10 cellular contexts compared by ENCODE assay signal in genomic region chr9:15249042-15249818, GRCh38. TPM values are rescaled to one million over a fixed set of nuclear protein-coding genes. Genes with fewer than 3 reads are reported as not detected.
DNase-seq lines count a peak whose midpoint lies in the region; ATAC-seq, FAIRE-seq and TF ChIP-seq lines count a peak whose summit lies in the region.
"Had no signal": no experiment of that assay in that cellular context is flagged by ENCODE, and none has a peak within 500 bp of the region (broad histone marks: within the 10 kb centered on the region; RNA-seq: fewer than 3 reads in every experiment).

No MANE protein-coding gene starts in this region.

- no peaks in the 10 kb centered on the region for H3K9me3 Mint-ChIP-seq in MCF 10A (ENCODE audit: unreplicated experiment)

- CTCF ChIA-PET in MCF 10A (lab: Yijun Ruan, JAX) = interaction anchor here (0.5 to 0.6 kb wide), 2 partner anchors 302 to 1228 kb away, joined by 3 to 4 read pairs; no protein-coding TSS in a partner anchor

- H3K36me3 Mint-ChIP-seq in MCF 10A (ENCODE audit: insufficient read depth, unreplicated experiment) = peaks cover 14% of the 10 kb centered on the region

- no peak for TF ChIP-seq RAD21 in liver (IDR thresholded peaks at IDR 0.05)

- WGBS in liver = 80% methylated on average over 7 of the region's 7 CpGs

- POLR2A ChIA-PET in MCF 10A (lab: Yijun Ruan, JAX) = interaction anchor here (1.4 kb wide), 1 partner anchor 57 kb away, joined by 3 read pairs; no protein-coding TSS in a partner anchor

- peak overlapping the region; percentile 72 for H3K27ac ChIP-seq in ACC112 (ENCODE audit: low read depth, low read length)
- no peak overlapping the region for H3K27ac ChIP-seq in liver (ENCODE audit: low read depth in 1 of 2, low read length in 2 of 2)
- H3K27ac ChIP-seq in lower lobe of right lung = no peak overlapping the region
- H3K27ac ChIP-seq: upper lobe of right lung had no signal

- H3K4me3 Mint-ChIP-seq in MCF 10A (ENCODE audit: unreplicated experiment) = no peak overlapping the region
- H3K4me3 Mint-ChIP-seq: B cell had no signal

- H3K27me3 ChIP-seq in ACC112 (ENCODE audit: insufficient read depth, low read length) (no peaks in the 10 kb centered on the region), liver (ENCODE audit: control insufficient read depth in 4 of 4, insufficient read depth in 4 of 4, low read length in 3 of 4) (no peaks in the 10 kb centered on the region), lower lobe of right lung (ENCODE audit: low read depth) (no peaks in the 10 kb centered on the region)
- H3K27me3 ChIP-seq: upper lobe of right lung had no signal

- no TSS peak for BruUV-seq in MCF 10A (replicated peaks; lab: Mats Ljungman, UMichigan)

- ATAC-seq in lower lobe of right lung = no peak
- ATAC-seq in HG03135 (IDR thresholded peaks at IDR 0.05; ENCODE audit: unreplicated experiment) = no peak
- ATAC-seq: upper lobe of right lung had no signal

- H3K79me2 ChIP-seq in ACC112 (ENCODE audit: control insufficient read depth, insufficient read depth, low read length, unreplicated experiment) = no peaks in the 10 kb centered on the region

- no peak for FAIRE-seq in GM19239 (lab: Jason Lieb, UNC)

- no peaks in the 10 kb centered on the region for H3K27me3 Mint-ChIP-seq in MCF 10A (ENCODE audit: insufficient read depth, unreplicated experiment)
- H3K27me3 Mint-ChIP-seq: B cell had no signal

- H3K4me1 ChIP-seq in ACC112 (ENCODE audit: control insufficient read depth, insufficient read depth, low read length, unreplicated experiment) (peaks cover 55% of the 10 kb centered on the region), liver (ENCODE audit: control insufficient read depth in 4 of 4, insufficient read depth in 4 of 4, low read length in 3 of 4) (no peaks in the 10 kb centered on the region), lower lobe of right lung (peaks cover 19% of the 10 kb centered on the region)
- H3K4me1 ChIP-seq: upper lobe of right lung had no signal

- DNase-seq in HT1080 (ENCODE audit: low read depth) (peak; percentile 58), choroid plexus epithelial cell (ENCODE audit: low read depth) (peak; percentile 38), MCF 10A (ENCODE audit: unreplicated experiment) (no peak), lower lobe of right lung (no peak), GM19239 (ENCODE audit: insufficient read length, low spot score) (no peak)
- DNase-seq: upper lobe of right lung had no signal

- peak overlapping the region; percentile 64 for H2AFZ ChIP-seq in ACC112 (ENCODE audit: low read length, unreplicated experiment)

- H3K36me3 ChIP-seq in ACC112 (ENCODE audit: insufficient read depth, low read length) (no peaks in the 10 kb centered on the region), liver (ENCODE audit: control insufficient read depth in 4 of 4, insufficient read depth in 3 of 4, low read depth in 1 of 4, low read length in 3 of 4) (no peaks in the 10 kb centered on the region), lower lobe of right lung (no peaks in the 10 kb centered on the region)
- H3K36me3 ChIP-seq: upper lobe of right lung had no signal

- H3K4me1 Mint-ChIP-seq in MCF 10A (ENCODE audit: insufficient read depth, unreplicated experiment) = peaks cover 11% of the 10 kb centered on the region
- H3K4me1 Mint-ChIP-seq: B cell had no signal

- no peak for TF ChIP-seq CTCF in choroid plexus epithelial cell (conservative IDR thresholded peaks at IDR 0.05; ENCODE audit: low read depth, low read length)
- no peak for TF ChIP-seq CTCF in liver (IDR thresholded peaks at IDR 0.05; ENCODE audit: low read depth, low read length, missing input control)
- TF ChIP-seq CTCF in MCF 10A (IDR thresholded peaks at IDR 0.05; ENCODE audit: unreplicated experiment) = no peak
- TF ChIP-seq CTCF in lower lobe of right lung (IDR thresholded peaks at IDR 0.05) = no peak

- no peak overlapping the region for H3K27ac Mint-ChIP-seq in MCF 10A (ENCODE audit: low read depth, unreplicated experiment)
- H3K27ac Mint-ChIP-seq: B cell had no signal

- intact Hi-C loops in MCF 10A (cut with micrococcal nuclease) = no loop called here
- intact Hi-C loops in lower lobe of right lung (cut with DNase I) = no loop called here

- H3K9me3 ChIP-seq in liver (ENCODE audit: control insufficient read depth in 4 of 4, low read length in 3 of 4) = no peaks in the 10 kb centered on the region
- H3K9me3 ChIP-seq in lower lobe of right lung = no peaks in the 10 kb centered on the region
- H3K9me3 ChIP-seq: upper lobe of right lung had no signal

- H3K4me3 ChIP-seq in ACC112 (ENCODE audit: low read depth, low read length) (no peak overlapping the region), choroid plexus epithelial cell (ENCODE audit: low read depth, low read length) (no peak overlapping the region), liver (ENCODE audit: low read depth in 1 of 3, low read length in 3 of 3) (no peak overlapping the region), lower lobe of right lung (no peak overlapping the region)
- H3K4me3 ChIP-seq: upper lobe of right lung had no signal

- no peak overlapping the region for H3K9ac ChIP-seq in liver (ENCODE audit: low read depth in 1 of 2, low read length in 2 of 2)

TF ChIP-seq in liver, 16 proteins besides CTCF, POLR2A, EP300 and RAD21:
- TF ChIP-seq YY1 (IDR thresholded peaks at IDR 0.05) = no peak
- TF ChIP-seq NR2F2 (IDR thresholded peaks at IDR 0.05) = peak; percentile 71
TF ChIP-seq in liver: peak in this region for 1.

RNA-seq across cellular contexts. Expression of gene TTC39B, which starts 57.8 kb away (rescaled TPM):
- total RNA-seq in HT1080 (2014; rRNA removed; shearing (Covaris generic)) = 1.6 and 3.3 TPM in 2 replicates
- 2.0 and 2.6 TPM in 2 replicates for polyA plus RNA-seq in HT1080 (2015; cell fraction: cytosol; rRNA removed)
- 3.7 and 4.3 TPM in 2 replicates for polyA plus RNA-seq in HT1080 (2015; cell fraction: nucleus; rRNA removed)
- total RNA-seq in liver = 10 to 100 TPM in 1 of 2 donors, 1 to 10 TPM in 1; 2.4 to 11.7 TPM
- polyA plus RNA-seq in liver = 1 to 10 TPM; 1.8 to 3.1 TPM
- 22.8 and 23.3 TPM in 2 replicates for total RNA-seq in MCF 10A (2022)
- 49.2 TPM for total RNA-seq in lower lobe of right lung

Comparison
In these comparisons a context has a peak if more than half of its experiments do, and no peak if none do; other contexts are left out.
1. DNase-seq: peak in HT1080 (single experiment) and choroid plexus epithelial cell (single experiment); none in MCF 10A (single experiment), lower lobe of right lung (single experiment) and GM19239 (single experiment).